In the genomic region with DNA sequence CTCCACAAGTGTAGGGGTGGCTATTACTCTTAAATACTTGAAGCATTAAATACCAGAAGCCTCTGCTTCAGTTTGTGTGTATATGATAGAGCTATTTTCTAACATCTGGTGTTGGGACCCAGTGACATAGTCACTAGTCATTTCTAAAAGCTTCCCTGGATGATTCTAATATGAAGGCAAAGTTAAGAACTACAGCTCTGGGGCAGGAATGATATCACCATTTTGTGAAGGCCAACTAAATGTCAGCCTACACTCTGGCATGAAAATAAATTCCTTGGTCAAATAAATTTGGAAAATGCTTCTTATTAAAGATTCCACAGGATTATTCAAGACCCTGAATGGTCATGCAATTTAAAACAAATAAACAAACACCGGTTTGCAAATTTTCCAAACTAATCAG, we compare ENCODE assay signal across 18 cellular contexts.
DNase-seq lines count a peak whose midpoint lies in the region; ATAC-seq and TF ChIP-seq lines count a peak whose summit lies in the region.
"Had no signal": no experiment of that assay in that cellular context is flagged by ENCODE, and none has a peak within 500 bp of the region (broad histone marks: within the 10 kb centered on the region; RNA-seq: fewer than 3 reads in every experiment).

No MANE protein-coding gene starts in this region.

- ATAC-seq in GM19351 (IDR thresholded peaks at IDR 0.05; ENCODE audit: unreplicated experiment) (no peak), GM18498 (IDR thresholded peaks at IDR 0.05; ENCODE audit: unreplicated experiment) (no peak), HG02885 (IDR thresholded peaks at IDR 0.05; ENCODE audit: poor library complexity, unreplicated experiment) (no peak)
- ATAC-seq: CD8-positive, alpha-beta T cell had no signal

- H3K4me3 Mint-ChIP-seq in activated naive CD8-positive, alpha-beta T cell treated with anti-CD3 and anti-CD28 coated beads for 36 hours: no peak overlapping the region
- H3K4me3 Mint-ChIP-seq: CD8-positive, alpha-beta T cell; IgD-negative memory B cell had no signal

- DNase-seq in AG08395 (ENCODE audit: low spot score): peak; percentile 46
- DNase-seq in ELR (ENCODE audit: low read depth): peak; percentile 69
- DNase-seq in RPMI7951 (ENCODE audit: low read depth): peak; percentile 36
- DNase-seq in fibroblast of the aortic adventitia (ENCODE audit: low read depth): peak; percentile 43
- no peak for DNase-seq in activated naive CD8-positive, alpha-beta T cell treated with anti-CD3 and anti-CD28 coated beads for 36 hours
- DNase-seq: CD8-positive, alpha-beta T cell; DMS79 treated with DMSO at 0.1 percent for 48 hours; H7; Kasumi-1; NCI-H1105 treated with DMSO at 0.1 percent for 48 hours; NCI-H1694 treated with DMSO at 0.1 percent for 48 hours; NCI-H2107; NCI-H2227 treated with DMSO at 0.1 percent for 48 hours; NCI-H524 had no signal

- H3K4me1 Mint-ChIP-seq in activated naive CD8-positive, alpha-beta T cell treated with anti-CD3 and anti-CD28 coated beads for 36 hours: no peaks in the 10 kb centered on the region
- H3K4me1 Mint-ChIP-seq: IgD-negative memory B cell had no signal

- H3K36me3 Mint-ChIP-seq in activated naive CD8-positive, alpha-beta T cell treated with anti-CD3 and anti-CD28 coated beads for 36 hours: no peaks in the 10 kb centered on the region
- H3K36me3 Mint-ChIP-seq: CD8-positive, alpha-beta T cell; IgD-negative memory B cell had no signal

- H3K27ac Mint-ChIP-seq in activated naive CD8-positive, alpha-beta T cell treated with anti-CD3 and anti-CD28 coated beads for 36 hours: no peak overlapping the region
- H3K27ac Mint-ChIP-seq: CD8-positive, alpha-beta T cell; IgD-negative memory B cell had no signal

- H3K9me3 Mint-ChIP-seq in activated naive CD8-positive, alpha-beta T cell treated with anti-CD3 and anti-CD28 coated beads for 36 hours: no peaks in the 10 kb centered on the region
- H3K9me3 Mint-ChIP-seq: CD8-positive, alpha-beta T cell; IgD-negative memory B cell had no signal

- H3K4me3 ChIP-seq in fibroblast of the aortic adventitia (ENCODE audit: low read depth, low read length): no peak overlapping the region

- no peak for TF ChIP-seq CTCF in fibroblast of the aortic adventitia (IDR thresholded peaks at IDR 0.05; ENCODE audit: insufficient read depth, low read length)

- H3K27me3 Mint-ChIP-seq in activated naive CD8-positive, alpha-beta T cell treated with anti-CD3 and anti-CD28 coated beads for 36 hours: peaks cover 3% of the 10 kb centered on the region
